Comparison of ENCODE assay signal across 18 cellular contexts in the genomic region with DNA sequence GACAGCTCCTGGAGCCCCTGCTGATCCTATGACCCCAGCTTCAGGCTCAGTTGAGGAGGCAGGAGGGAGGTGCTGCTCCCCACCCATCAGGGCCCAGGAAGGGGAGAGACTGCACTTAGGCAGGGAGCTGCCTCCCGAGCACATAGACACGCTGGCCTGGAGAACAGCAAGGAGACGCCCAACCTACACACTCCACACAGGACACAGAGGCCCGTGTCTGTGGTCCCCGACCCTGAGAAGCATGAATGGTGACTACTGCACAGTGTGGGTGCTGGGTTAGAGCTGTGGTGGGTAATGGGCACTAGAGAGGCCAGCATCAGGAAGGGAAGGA. TPM values are rescaled to one million over a fixed set of nuclear protein-coding genes. Genes with fewer than 3 reads are reported as not detected.
DNase-seq lines count a peak whose midpoint lies in the region; ATAC-seq and TF ChIP-seq lines count a peak whose summit lies in the region.
"Had no signal": no experiment of that assay in that cellular context is flagged by ENCODE, and none has a peak within 500 bp of the region (broad histone marks: within the 10 kb centered on the region; RNA-seq: fewer than 3 reads in every experiment).

No MANE protein-coding gene starts in this region.

- H2BK12ac ChIP-seq in neuronal stem cell (ENCODE audit: low read length): no peak overlapping the region

- WGBS in heart left ventricle, 4 donors: 51 to 70% (median 53%) methylated on average over 5 of the region's 5 CpGs
- no CpG with 5 or more reads among the region's 5 CpGs for WGBS in neuronal stem cell (ENCODE audit: extremely low coverage in 2 of 2, insufficient read length in 2 of 2, insufficient replicate concordance in 1 of 2), 2 donors

- ATAC-seq in heart left ventricle (no peak), left cardiac atrium (no peak), HG02852 (IDR thresholded peaks at IDR 0.05; ENCODE audit: unreplicated experiment) (no peak)
- ATAC-seq: HCT116 had no signal

- no peak overlapping the region for H4K8ac ChIP-seq in neuronal stem cell (ENCODE audit: low read depth, low read length)

- peak overlapping the region; percentile 38 for H3K9ac ChIP-seq in neuronal stem cell (ENCODE audit: low read depth, low read length, poor library complexity)

- H3K36me3 ChIP-seq in heart left ventricle (no peaks in the 10 kb centered on the region), neuronal stem cell (replicated peaks in 1 of 2; ENCODE audit: control insufficient read depth in 2 of 2, insufficient read depth in 2 of 2, low read length in 2 of 2) (peaks cover 0 to 2% of the 10 kb centered on the region in 2 donors), tibial artery (no peaks in the 10 kb centered on the region)

- no peak overlapping the region for H2AFZ ChIP-seq in neuronal stem cell (ENCODE audit: low read length)
- H2AFZ ChIP-seq: PC-9 had no signal

- H3K4me1 ChIP-seq in heart left ventricle: peaks cover 0 to 42% (median 3%) of the 10 kb centered on the region in 12 donors
- H3K4me1 ChIP-seq in neuronal stem cell (ENCODE audit: control insufficient read depth in 2 of 2, insufficient read depth in 1 of 2, low read depth in 1 of 2, low read length in 2 of 2): peaks cover 0 to 4% of the 10 kb centered on the region in 2 donors
- peaks cover 0 to 16% (median 15%) of the 10 kb centered on the region in 4 donors for H3K4me1 ChIP-seq in tibial artery

- peaks cover 1% of the 10 kb centered on the region for H3K79me1 ChIP-seq in neuronal stem cell (ENCODE audit: low read depth, low read length)

- H2AK5ac ChIP-seq in neuronal stem cell (ENCODE audit: low read depth, low read length): no peak overlapping the region

- intact Hi-C loops in heart left ventricle (cut with DNase I) (loop anchor here in 7 of 10 donors (2.0 to 5.0 kb wide), 7 partner anchors 17 to 46 kb away; no protein-coding TSS in a partner anchor), left cardiac atrium (cut with DNase I) (loop anchor here in 1 of 2 donors (2.0 to 5.0 kb wide), 3 partner anchors 19 to 41 kb away; no protein-coding TSS in a partner anchor), dorsolateral prefrontal cortex (cut with DNase I) (loop anchor here (2.0 to 5.0 kb wide), 2 partner anchors 15 to 39 kb away; no protein-coding TSS in a partner anchor), tibial artery (cut with DNase I; ENCODE audit: low total_unique reads) (no loop called here)

- H3K18ac ChIP-seq in neuronal stem cell (ENCODE audit: low read length): no peak overlapping the region

- TF ChIP-seq POLR2A in heart left ventricle (IDR thresholded peaks at IDR 0.05): no peak

- no peak overlapping the region for H3K4me2 ChIP-seq in neuronal stem cell (ENCODE audit: insufficient read depth, low read length, poor library complexity, severe bottlenecking)
- H3K4me2 ChIP-seq: PC-9 had no signal

- no peak overlapping the region for H2BK15ac ChIP-seq in neuronal stem cell (ENCODE audit: low read length)

- H3K4me3 ChIP-seq in heart left ventricle (no peak overlapping the region), dorsolateral prefrontal cortex (no peak overlapping the region), neuronal stem cell (ENCODE audit: low read length in 2 of 2) (no peak overlapping the region), tibial artery (no peak overlapping the region), foreskin fibroblast (ENCODE audit: low read depth in 1 of 2, low read length in 2 of 2) (no peak overlapping the region)
- H3K4me3 ChIP-seq: PC-9 had no signal

- no peak overlapping the region for H2BK120ac ChIP-seq in neuronal stem cell (ENCODE audit: low read depth, low read length)

- peak overlapping the region; percentile 14 for H2BK5ac ChIP-seq in neuronal stem cell (ENCODE audit: low read length)

- H3K23ac ChIP-seq in neuronal stem cell (ENCODE audit: low read depth, low read length, poor library complexity): no peak overlapping the region

- no peaks in the 10 kb centered on the region for H3K9me3 ChIP-seq in heart left ventricle
- H3K9me3 ChIP-seq in neuronal stem cell (replicated peaks in 1 of 2; ENCODE audit: control insufficient read depth in 2 of 2, insufficient read depth in 1 of 2, low read depth in 1 of 2, low read length in 2 of 2): no peaks in the 10 kb centered on the region
- no peaks in the 10 kb centered on the region for H3K9me3 ChIP-seq in tibial artery

- no peak overlapping the region for H4K91ac ChIP-seq in neuronal stem cell (ENCODE audit: low read depth, low read length, poor library complexity)

- TF ChIP-seq CTCF in heart left ventricle (IDR thresholded peaks at IDR 0.05) (no peak), dorsolateral prefrontal cortex (IDR thresholded peaks at IDR 0.05 in 54 of 56, conservative IDR thresholded peaks at IDR 0.05 in 2 of 56; ENCODE audit: low read depth in 1 of 56, partially characterized antibody in 56 of 56) (no peak), tibial artery (IDR thresholded peaks at IDR 0.05) (no peak), foreskin fibroblast (IDR thresholded peaks at IDR 0.05; ENCODE audit: low read depth, low read length) (no peak)

- H3K27ac ChIP-seq in heart left ventricle (peak overlapping the region in 11 of 12 donors; percentile 78 to 99 (median 95)), dorsolateral prefrontal cortex (peak overlapping the region; percentile 33 to 100 (median 98)), neuronal stem cell (replicated peaks; ENCODE audit: low read length) (no peak overlapping the region), tibial artery (no peak overlapping the region)
- H3K27ac ChIP-seq: HL-60, PC-9 had no signal

- DNase-seq in heart left ventricle: peak in 1 of 5 donors; percentile 12
- DNase-seq in left cardiac atrium: no peak
- peak in 4 of 10 donors; percentile 7 to 40 (median 34) for DNase-seq in dorsolateral prefrontal cortex
- DNase-seq in neuronal stem cell (ENCODE audit: low spot score): no peak
- DNase-seq in tibial artery: peak; percentile 14 to 43
- no peak for DNase-seq in NCI-H146 (lab: John Stamatoyannopoulos, UW)
- DNase-seq in foreskin fibroblast: no peak
- DNase-seq: DMS79 treated with DMSO at 0.1 percent for 48 hours, KBM-7, NCI-H1048, NCI-H1694 treated with DMSO at 0.1 percent for 48 hours, NCI-H69, PC-9 had no signal

- no peaks in the 10 kb centered on the region for H3K27me3 ChIP-seq in heart left ventricle
- no peaks in the 10 kb centered on the region for H3K27me3 ChIP-seq in dorsolateral prefrontal cortex
- H3K27me3 ChIP-seq in neuronal stem cell (ENCODE audit: control insufficient read depth in 3 of 3, insufficient read depth in 3 of 3, low read depth in 1 of 3, low read length in 3 of 3): peaks cover 0 to 46% (median 0%) of the 10 kb centered on the region in 3 experiments
- no peaks in the 10 kb centered on the region for H3K27me3 ChIP-seq in tibial artery

- H3K4ac ChIP-seq in neuronal stem cell (ENCODE audit: low read length): no peak overlapping the region

- no peak overlapping the region for H3K14ac ChIP-seq in neuronal stem cell (ENCODE audit: low read length)

RNA-seq across cellular contexts. Expression of gene HHATL, which starts 1.1 kb away (rescaled TPM):
- total RNA-seq in heart left ventricle: 100 to 1,000 TPM; 305 to 823 (median 538) TPM
- polyA plus RNA-seq in heart left ventricle: 1,000 to 10,000 TPM in 1 of 2 donors, 100 to 1,000 TPM in 1; 188 to 1,023 TPM
- 100 to 1,000 TPM; 431 to 706 TPM for total RNA-seq in left cardiac atrium
- 100 to 1,000 TPM in 90 of 120 experiments, 10 to 100 TPM in 30; 39.4 to 400 (median 145) TPM for total RNA-seq in dorsolateral prefrontal cortex
- polyA plus RNA-seq in neuronal stem cell (2013, experiment 1 of 2): not detected
- polyA plus RNA-seq in neuronal stem cell (2013, experiment 2 of 2): not detected
- total RNA-seq: CD4-positive, alpha-beta T cell; M059J; PC-9 had no signal

RNA-seq across cellular contexts. Expression of gene KLHL40, which starts 18.3 kb away (rescaled TPM):
- total RNA-seq in heart left ventricle (1 to 10 TPM in 2 of 9 donors, under 1 TPM in 6, not detected in 1; 0.19 to 5.6 (median 0.73) TPM), left cardiac atrium (under 1 TPM in 1 of 2 donors, not detected in 1; 0.86 TPM), dorsolateral prefrontal cortex (under 1 TPM in 16 of 120 experiments, not detected in 104; 0.16 to 0.51 (median 0.24) TPM)
- 1 to 10 TPM in 1 of 2 donors, under 1 TPM in 1; 0.61 to 6.8 TPM for polyA plus RNA-seq in heart left ventricle
- polyA plus RNA-seq in neuronal stem cell (2013, experiment 1 of 2): not detected
- not detected for polyA plus RNA-seq in neuronal stem cell (2013, experiment 2 of 2)
- total RNA-seq: CD4-positive, alpha-beta T cell; M059J; PC-9 had no signal

RNA-seq across cellular contexts. Expression of gene ZBTB47, which starts 50.2 kb away (rescaled TPM):
- total RNA-seq in heart left ventricle (100 to 1,000 TPM in 7 of 9 donors, 10 to 100 TPM in 2; 76.6 to 184 (median 131) TPM), left cardiac atrium (100 to 1,000 TPM in 1 of 2 donors, 10 to 100 TPM in 1; 68.5 to 108 TPM), dorsolateral prefrontal cortex (100 to 1,000 TPM in 3 of 120 experiments, 10 to 100 TPM in 117; 45.2 to 122 (median 62.1) TPM)
- 100 to 1,000 TPM; 110 to 111 TPM for polyA plus RNA-seq in heart left ventricle
- 2.7 TPM for polyA plus RNA-seq in neuronal stem cell (2013, experiment 1 of 2)
- polyA plus RNA-seq in neuronal stem cell (2013, experiment 2 of 2): 2.8 TPM

Comparison
In these comparisons a context has a peak if more than half of its experiments do, and no peak if none do; other contexts are left out.
1. DNase-seq: peak in tibial artery (2 of 2); none in left cardiac atrium (single experiment), neuronal stem cell (single experiment), NCI-H146 (single experiment) and foreskin fibroblast (0 of 2).
2. H3K27ac ChIP-seq: peak in heart left ventricle (11 of 12) and dorsolateral prefrontal cortex (59 of 59); none in neuronal stem cell (single experiment) and tibial artery (0 of 2).